10 cellular contexts compared by ENCODE assay signal in genomic region chr1:210598135-210598652, GRCh38.
DNase-seq lines count a peak whose midpoint lies in the region; ATAC-seq, FAIRE-seq and TF ChIP-seq lines count a peak whose summit lies in the region.
"Had no signal": no experiment of that assay in that cellular context is flagged by ENCODE, and none has a peak within 500 bp of the region (broad histone marks: within the 10 kb centered on the region; RNA-seq: fewer than 3 reads in every experiment).

No MANE protein-coding gene starts in this region.

- no peak overlapping the region for H3K4me3 ChIP-seq in right atrium auricular region
- H3K4me3 ChIP-seq: uterus had no signal

- no peaks in the 10 kb centered on the region for H3K9me3 ChIP-seq in right atrium auricular region
- H3K9me3 ChIP-seq: uterus had no signal

- TF ChIP-seq CTCF in right atrium auricular region (IDR thresholded peaks at IDR 0.05) = no peak

- FAIRE-seq in urothelium cell line (lab: Jason Lieb, UNC) = no peak

- peak overlapping the region; percentile 38 to 71 for H3K27ac ChIP-seq in right atrium auricular region
- H3K27ac ChIP-seq: 22Rv1, uterus had no signal

- ATAC-seq in GM18519 (IDR thresholded peaks at IDR 0.05; ENCODE audit: low FRiP score, unreplicated experiment) (no peak), HG03139 (IDR thresholded peaks at IDR 0.05; ENCODE audit: unreplicated experiment) (no peak)

- H3K36me3 ChIP-seq in right atrium auricular region = no peaks in the 10 kb centered on the region
- H3K36me3 ChIP-seq: uterus had no signal

- peaks cover 0 to 7% of the 10 kb centered on the region in 2 donors for H3K4me1 ChIP-seq in right atrium auricular region
- H3K4me1 ChIP-seq: uterus had no signal

- DNase-seq in DMS53 (lab: John Stamatoyannopoulos, UW) (peak; percentile 57), DMS53 treated with DMSO at 0.1 percent for 48 hours (lab: John Stamatoyannopoulos, UW; ENCODE audit: unreplicated experiment) (no peak), SKM-1 (lab: John Stamatoyannopoulos, UW; ENCODE audit: unreplicated experiment) (peak; percentile 73), right atrium auricular region (ENCODE audit: low spot score) (peak; percentile 90), urothelium cell line (ENCODE audit: low spot score) (peak; percentile 76)
- DNase-seq in activated T-cell treated with anti-CD3 and anti-CD28 coated beads, Interleukin-2, amount 50 U/mL, for 1 hour = no peak

- no peaks in the 10 kb centered on the region for H3K27me3 ChIP-seq in right atrium auricular region
- H3K27me3 ChIP-seq: uterus had no signal

Comparison
In these comparisons a context has a peak if more than half of its experiments do, and no peak if none do; other contexts are left out.
1. DNase-seq: peak in DMS53 (single experiment), SKM-1 (single experiment), right atrium auricular region (single experiment) and urothelium cell line (single experiment); none in DMS53 treated with DMSO at 0.1 percent for 48 hours (single experiment) and activated T-cell treated with anti-CD3 and anti-CD28 coated beads, Interleukin-2, amount 50 U/mL, for 1 hour (single experiment).